ENCODE assay signal across 28 cellular contexts in the genomic region with DNA sequence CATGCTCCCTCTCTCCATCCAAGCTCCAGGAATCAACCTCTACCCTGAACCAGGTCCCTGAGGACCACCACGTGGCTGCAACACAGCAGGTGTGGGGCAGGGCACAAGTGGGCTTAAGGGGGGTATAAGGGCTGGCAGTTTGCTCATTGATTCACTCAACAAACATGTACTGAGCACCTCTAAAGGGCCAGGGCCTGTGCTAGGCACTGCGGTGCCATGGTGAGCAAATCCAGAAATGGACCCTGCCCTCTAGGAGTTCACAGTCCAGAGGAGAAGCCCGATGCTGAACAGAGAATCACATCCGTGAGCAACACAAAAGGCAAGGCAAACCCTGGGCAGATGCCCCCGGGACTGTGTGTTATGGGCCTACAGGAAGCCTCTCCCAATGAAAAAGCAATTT. TPM values are rescaled to one million over a fixed set of nuclear protein-coding genes. Genes with fewer than 3 reads are reported as not detected.
DNase-seq lines count a peak whose midpoint lies in the region; ATAC-seq and TF ChIP-seq lines count a peak whose summit lies in the region.
"Had no signal": no experiment of that assay in that cellular context is flagged by ENCODE, and none has a peak within 500 bp of the region (broad histone marks: within the 10 kb centered on the region; RNA-seq: fewer than 3 reads in every experiment).

No MANE protein-coding gene starts in this region.

- no peak overlapping the region for H3K9ac ChIP-seq in BLaER1 treated with 17β-estradiol and CSF1 and Interleukin-3, amounts not matched to agents 10 nM and 100 nM
- no peak overlapping the region for H3K9ac ChIP-seq in colonic mucosa (ENCODE audit: low read depth in 2 of 2, low read length in 2 of 2)

- peaks cover 30 to 49% (median 37%) of the 10 kb centered on the region in 10 experiments for H3K4me1 ChIP-seq in BLaER1 treated with 17β-estradiol and CSF1 and Interleukin-3, amounts not matched to agents 10 nM and 100 nM
- H3K4me1 ChIP-seq in CD4-positive, alpha-beta memory T cell (ENCODE audit: insufficient read depth, low read length): peaks cover 40% of the 10 kb centered on the region
- H3K4me1 ChIP-seq in osteoblast (ENCODE audit: insufficient read depth, low read length) (peaks cover 5% of the 10 kb centered on the region), colonic mucosa (peaks cover 8% of the 10 kb centered on the region)

- no peaks in the 10 kb centered on the region; a peak in 2 of 22 replicates for H4K20me1 ChIP-seq in BLaER1 treated with 17β-estradiol and CSF1 and Interleukin-3, amounts not matched to agents 10 nM and 100 nM
- H4K20me1 ChIP-seq in osteoblast (ENCODE audit: insufficient read depth, low read length): no peaks in the 10 kb centered on the region

- H3K9me3 ChIP-seq in BLaER1 treated with 17β-estradiol and CSF1 and Interleukin-3, amounts not matched to agents 10 nM and 100 nM (replicated peaks in 1 of 11): no peaks in the 10 kb centered on the region
- H3K9me3 ChIP-seq in CD4-positive, alpha-beta memory T cell (ENCODE audit: control insufficient read depth in 1 of 2, low read length in 2 of 2): no peaks in the 10 kb centered on the region
- H3K9me3 ChIP-seq in osteoblast (ENCODE audit: low read depth, low read length) (no peaks in the 10 kb centered on the region), colonic mucosa (no peaks in the 10 kb centered on the region)
- H3K9me3 ChIP-seq: body of pancreas, SJCRH30, tibial artery had no signal

- POLR2A ChIA-PET in CD4-positive, alpha-beta memory T cell (lab: Charles Lee; ENCODE audit: partially characterized antibody): interaction anchor here (0.5 kb wide), 1 partner anchor 172 kb away, joined by 3 read pairs; no protein-coding TSS in a partner anchor

- in situ Hi-C loops in G401 (cut with HindIII; ENCODE audit: low sequenced_read_pairs): no loop called here

- no peaks in the 10 kb centered on the region for H3K36me3 Mint-ChIP-seq in CD4-positive, alpha-beta memory T cell
- H3K36me3 Mint-ChIP-seq: IgD-negative memory B cell had no signal

- no peaks in the 10 kb centered on the region for H3K79me2 ChIP-seq in osteoblast (ENCODE audit: insufficient read depth, low read length)
- H3K79me2 ChIP-seq: hepatocyte had no signal

- CTCF ChIA-PET in CD4-positive, alpha-beta memory T cell (lab: Charles Lee; ENCODE audit: partially characterized antibody): interaction anchor here (1.0 to 2.0 kb wide), 2 partner anchors 23 to 111 kb away, joined by 4 to 17 read pairs; no protein-coding TSS in a partner anchor

- H3K4me3 Mint-ChIP-seq in CD4-positive, alpha-beta memory T cell: peak overlapping the region in 1 of 8 donors; percentile 54
- H3K4me3 Mint-ChIP-seq: activated CD4-positive, alpha-beta T cell treated with anti-CD3 and anti-CD28 coated beads, Interleukin-2, amount 10 ng/mL, durations not matched to agents 24 days and 14 days had no signal

- DNase-seq in CD4-positive, alpha-beta memory T cell: no peak
- DNase-seq in coronary artery (ENCODE audit: low spot score) (peak; percentile 64), osteoblast (ENCODE audit: insufficient read length, low spot score, missing footprints) (peak; percentile 51), colonic mucosa (no peak), G401 (ENCODE audit: low spot score) (no peak)
- DNase-seq: activated CD4-positive, alpha-beta T cell treated with anti-CD3 and anti-CD28 coated beads, Interleukin-2, amount 10 ng/mL, durations not matched to agents 24 days and 14 days; activated naive CD4-positive, alpha-beta T cell; activated T-cell treated with anti-CD3 and anti-CD28 coated beads, Interleukin-2, amount 50 U/mL, for 1 hour; DMS79 treated with DMSO at 0.1 percent for 48 hours; GF-D8; right cardiac atrium; SJCRH30; SW 1271; T1000; tibial artery; WERI-Rb-1 had no signal

- H2AFZ ChIP-seq in osteoblast (ENCODE audit: low read length): no peak overlapping the region
- H2AFZ ChIP-seq: hepatocyte had no signal

- intact Hi-C loops in CD4-positive, alpha-beta memory T cell (cut with micrococcal nuclease): no loop called here
- intact Hi-C loops in colonic mucosa (cut with DNase I): no loop called here

- H3K4me1 Mint-ChIP-seq in CD4-positive, alpha-beta memory T cell: peaks cover 16 to 54% (median 23%) of the 10 kb centered on the region in 4 donors

- TF ChIP-seq CTCF in coronary artery (IDR thresholded peaks at IDR 0.05) (no peak), osteoblast (IDR thresholded peaks at IDR 0.05; ENCODE audit: extremely low read depth, low read depth, low read length) (no peak), colonic mucosa (IDR thresholded peaks at IDR 0.05) (no peak)

- H3K9me3 Mint-ChIP-seq in CD4-positive, alpha-beta memory T cell: no peaks in the 10 kb centered on the region
- H3K9me3 Mint-ChIP-seq: activated CD4-positive, alpha-beta T cell treated with anti-CD3 and anti-CD28 coated beads, Interleukin-2, amount 10 ng/mL, durations not matched to agents 24 days and 14 days; IgD-negative memory B cell had no signal

- peak overlapping the region in 4 of 7 donors; percentile 73 to 94 (median 82) for H3K27ac Mint-ChIP-seq in CD4-positive, alpha-beta memory T cell
- H3K27ac Mint-ChIP-seq: activated CD4-positive, alpha-beta T cell treated with anti-CD3 and anti-CD28 coated beads, Interleukin-2, amount 10 ng/mL, durations not matched to agents 24 days and 14 days; IgD-negative memory B cell had no signal

- no peak overlapping the region for H3K4me3 ChIP-seq in BLaER1 treated with 17β-estradiol and CSF1 and Interleukin-3, amounts not matched to agents 10 nM and 100 nM
- no peak overlapping the region for H3K4me3 ChIP-seq in CD4-positive, alpha-beta memory T cell (ENCODE audit: low read length in 2 of 2)
- H3K4me3 ChIP-seq in coronary artery (no peak overlapping the region), osteoblast (ENCODE audit: insufficient read depth, low read length) (no peak overlapping the region), colonic mucosa (no peak overlapping the region)
- H3K4me3 ChIP-seq: body of pancreas, hepatocyte, SJCRH30, tibial artery had no signal

- H3K4me2 ChIP-seq in BLaER1 treated with 17β-estradiol and CSF1 and Interleukin-3, amounts not matched to agents 10 nM and 100 nM: peak overlapping the region in 9 of 11 experiments; percentile 0 to 83 (median 41); a peak in 13 of 22 replicates
- H3K4me2 ChIP-seq in osteoblast (ENCODE audit: insufficient read depth, low read length): no peak overlapping the region
- H3K4me2 ChIP-seq: hepatocyte had no signal

- H3K27ac ChIP-seq in BLaER1 treated with 17β-estradiol and CSF1 and Interleukin-3, amounts not matched to agents 10 nM and 100 nM: no peak overlapping the region
- H3K27ac ChIP-seq in CD4-positive, alpha-beta memory T cell (ENCODE audit: low read depth, low read length): no peak overlapping the region
- no peak overlapping the region for H3K27ac ChIP-seq in coronary artery
- no peak overlapping the region for H3K27ac ChIP-seq in osteoblast (ENCODE audit: low read depth, low read length)
- no peak overlapping the region for H3K27ac ChIP-seq in colonic mucosa
- H3K27ac ChIP-seq: body of pancreas, C4-2B, hepatocyte, SJCRH30, tibial artery, WERI-Rb-1 had no signal

- H3K27me3 Mint-ChIP-seq in CD4-positive, alpha-beta memory T cell: peaks cover 0 to 2% of the 10 kb centered on the region in 2 donors

- H3K36me3 ChIP-seq in BLaER1 treated with 17β-estradiol and CSF1 and Interleukin-3, amounts not matched to agents 10 nM and 100 nM: no peaks in the 10 kb centered on the region
- H3K36me3 ChIP-seq in CD4-positive, alpha-beta memory T cell (ENCODE audit: insufficient read depth, low read length): no peaks in the 10 kb centered on the region
- no peaks in the 10 kb centered on the region for H3K36me3 ChIP-seq in osteoblast (ENCODE audit: insufficient read depth, low read length)
- H3K36me3 ChIP-seq in colonic mucosa: no peaks in the 10 kb centered on the region
- H3K36me3 ChIP-seq: SJCRH30, tibial artery, WERI-Rb-1 had no signal

- no peak for ATAC-seq in GM19324 (IDR thresholded peaks at IDR 0.05; ENCODE audit: low FRiP score, unreplicated experiment)
- ATAC-seq: body of pancreas, right cardiac atrium had no signal

- peaks cover 0 to 5% (median 0%) of the 10 kb centered on the region in 11 experiments; a peak in 3 of 22 replicates for H3K27me3 ChIP-seq in BLaER1 treated with 17β-estradiol and CSF1 and Interleukin-3, amounts not matched to agents 10 nM and 100 nM
- no peaks in the 10 kb centered on the region for H3K27me3 ChIP-seq in CD4-positive, alpha-beta memory T cell (ENCODE audit: insufficient read depth, low read length)
- no peaks in the 10 kb centered on the region for H3K27me3 ChIP-seq in osteoblast (ENCODE audit: insufficient read depth, low read length)
- no peaks in the 10 kb centered on the region for H3K27me3 ChIP-seq in colonic mucosa
- H3K27me3 ChIP-seq: body of pancreas, hepatocyte, SJCRH30, tibial artery had no signal

RNA-seq across cellular contexts. Expression of gene AQP2, which starts 6.5 kb away (rescaled TPM):
- total RNA-seq in CD4-positive, alpha-beta memory T cell: not detected
- not detected for polyA plus RNA-seq in CD4-positive, alpha-beta memory T cell
- total RNA-seq in osteoblast (not detected in 2 replicates), colonic mucosa (not detected)
- total RNA-seq in G401 (2014; rRNA removed; shearing (Covaris generic)): not detected in 2 replicates
- total RNA-seq: activated CD4-positive, alpha-beta T cell treated with anti-CD3 and anti-CD28 coated beads, Interleukin-2, amount 10 ng/mL, durations not matched to agents 24 days and 14 days; body of pancreas; cerebellum; endothelial cell of umbilical vein; lung microvascular endothelial cell; NCI-H460; RPMI7951; SJCRH30 had no signal
- polyA plus RNA-seq: endothelial cell of umbilical vein, IgD-negative memory B cell, neural cell had no signal

RNA-seq across cellular contexts. Expression of gene AQP5, which starts 17.6 kb away (rescaled TPM):
- total RNA-seq in CD4-positive, alpha-beta memory T cell: not detected
- polyA plus RNA-seq in CD4-positive, alpha-beta memory T cell: not detected
- total RNA-seq in osteoblast (not detected in 2 replicates), colonic mucosa (not detected)
- total RNA-seq in G401 (2014; rRNA removed; shearing (Covaris generic)): not detected in 2 replicates
- total RNA-seq: activated CD4-positive, alpha-beta T cell treated with anti-CD3 and anti-CD28 coated beads, Interleukin-2, amount 10 ng/mL, durations not matched to agents 24 days and 14 days; lung microvascular endothelial cell; NCI-H460; RPMI7951 had no signal
- polyA plus RNA-seq: IgD-negative memory B cell, neural cell had no signal

RNA-seq across cellular contexts. Expression of gene AQP6, which starts 28.7 kb away (rescaled TPM):
- not detected for total RNA-seq in CD4-positive, alpha-beta memory T cell
- polyA plus RNA-seq in CD4-positive, alpha-beta memory T cell: not detected
- total RNA-seq in osteoblast: not detected in 2 replicates
- total RNA-seq in colonic mucosa: not detected
- 0.37 and 1.6 TPM in 2 replicates for total RNA-seq in G401 (2014; rRNA removed; shearing (Covaris generic))
- total RNA-seq: activated CD4-positive, alpha-beta T cell treated with anti-CD3 and anti-CD28 coated beads, Interleukin-2, amount 10 ng/mL, durations not matched to agents 24 days and 14 days; body of pancreas; endothelial cell of umbilical vein; hepatocyte; lung microvascular endothelial cell; RPMI7951; SJCRH30 had no signal
- polyA plus RNA-seq: IgD-negative memory B cell, neural cell had no signal

RNA-seq across cellular contexts. Expression of gene FAIM2, which starts 40.3 kb away (rescaled TPM):
- total RNA-seq in CD4-positive, alpha-beta memory T cell: under 1 TPM; 0.08 to 0.17 TPM
- polyA plus RNA-seq in CD4-positive, alpha-beta memory T cell: under 1 TPM in 1 of 2 donors, not detected in 1; 0.59 TPM
- total RNA-seq in osteoblast (0.88 and 1.4 TPM in 2 replicates), colonic mucosa (1 to 10 TPM; 2.8 to 3.6 TPM)
- total RNA-seq in G401 (2014; rRNA removed; shearing (Covaris generic)): not detected in 2 replicates
- total RNA-seq: endothelial cell of umbilical vein, lung microvascular endothelial cell had no signal
- polyA plus RNA-seq: IgD-negative memory B cell had no signal

Comparison
In these comparisons a context has a peak if more than half of its experiments do, and no peak if none do; other contexts are left out.
1. DNase-seq: peak in coronary artery (single experiment) and osteoblast (single experiment); none in CD4-positive, alpha-beta memory T cell (0 of 5), colonic mucosa (single experiment) and G401 (single experiment).